ENCODE assay signal across 2 cellular contexts in the genomic region with DNA sequence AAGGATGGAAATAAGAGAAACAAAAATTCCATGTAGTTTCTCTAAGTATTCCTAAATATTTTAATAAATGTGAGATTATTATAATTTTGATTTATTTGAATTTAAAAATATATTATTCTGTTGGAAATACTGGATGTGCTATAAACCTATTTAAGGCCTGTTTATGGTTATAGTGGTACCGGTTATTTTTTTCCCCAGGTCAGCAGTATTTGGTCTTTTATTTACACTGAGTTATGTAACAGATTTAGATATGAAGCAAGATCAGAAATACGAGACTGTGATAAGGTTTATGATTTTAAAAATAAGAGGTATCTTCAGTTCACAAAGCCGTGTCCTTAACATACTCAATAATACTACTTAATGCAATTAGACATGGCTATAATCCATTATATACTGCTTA.
A peak's percentile ranks its signal among the peaks of the same experiment; 100 is the strongest.
TF ChIP-seq lines count a peak whose summit lies in the region.

No MANE protein-coding gene starts in this region.

TF ChIP-seq in HepG2, 621 proteins besides CTCF, POLR2A, EP300 and RAD21 (continued from another document):
- TF ChIP-seq, protein P1, sequence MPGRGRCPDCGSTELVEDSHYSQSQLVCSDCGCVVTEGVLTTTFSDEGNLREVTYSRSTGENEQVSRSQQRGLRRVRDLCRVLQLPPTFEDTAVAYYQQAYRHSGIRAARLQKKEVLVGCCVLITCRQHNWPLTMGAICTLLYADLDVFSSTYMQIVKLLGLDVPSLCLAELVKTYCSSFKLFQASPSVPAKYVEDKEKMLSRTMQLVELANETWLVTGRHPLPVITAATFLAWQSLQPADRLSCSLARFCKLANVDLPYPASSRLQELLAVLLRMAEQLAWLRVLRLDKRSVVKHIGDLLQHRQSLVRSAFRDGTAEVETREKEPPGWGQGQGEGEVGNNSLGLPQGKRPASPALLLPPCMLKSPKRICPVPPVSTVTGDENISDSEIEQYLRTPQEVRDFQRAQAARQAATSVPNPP (CRISPR knock-in tag; IDR thresholded peaks at IDR 0.05), result no peak
- peak; percentile 29 to 68; a peak in 2 of 4 replicates for TF ChIP-seq MAFK (conservative IDR thresholded peaks at IDR 0.05 in 1 of 2, IDR thresholded peaks at IDR 0.05 in 1 of 2; ENCODE audit: low read length in 2 of 2)

TF ChIP-seq in IMR-90, 13 proteins besides CTCF, POLR2A, EP300 and RAD21 (continued from another document):
- TF ChIP-seq, protein P2, sequence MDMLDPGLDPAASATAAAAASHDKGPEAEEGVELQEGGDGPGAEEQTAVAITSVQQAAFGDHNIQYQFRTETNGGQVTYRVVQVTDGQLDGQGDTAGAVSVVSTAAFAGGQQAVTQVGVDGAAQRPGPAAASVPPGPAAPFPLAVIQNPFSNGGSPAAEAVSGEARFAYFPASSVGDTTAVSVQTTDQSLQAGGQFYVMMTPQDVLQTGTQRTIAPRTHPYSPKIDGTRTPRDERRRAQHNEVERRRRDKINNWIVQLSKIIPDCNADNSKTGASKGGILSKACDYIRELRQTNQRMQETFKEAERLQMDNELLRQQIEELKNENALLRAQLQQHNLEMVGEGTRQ (IDR thresholded peaks at IDR 0.05; ENCODE audit: low read depth, low read length), result no peak
- TF ChIP-seq CEBPB (IDR thresholded peaks at IDR 0.05; ENCODE audit: low read depth, low read length), result no peak
